8 cellular contexts compared by ENCODE assay signal in the genomic region with DNA sequence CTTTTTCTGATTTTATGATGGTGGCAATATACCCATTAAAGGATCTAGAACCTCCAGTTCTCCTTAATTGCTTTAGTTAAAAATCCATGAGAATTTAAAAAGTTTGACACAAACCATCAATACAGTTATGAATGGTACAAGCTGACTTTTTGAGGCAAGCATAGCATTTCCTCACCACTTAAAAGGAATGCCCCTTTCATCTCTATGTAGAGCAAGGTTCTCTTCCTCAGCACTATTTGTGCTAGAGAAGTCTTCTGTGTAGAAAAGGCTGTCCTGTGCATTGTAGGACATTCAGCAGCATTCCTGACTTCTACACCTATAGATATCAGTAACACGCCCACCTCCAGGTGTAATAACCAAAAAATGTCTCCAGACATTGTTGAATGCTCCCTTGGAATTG.
"Had no signal": no experiment of that assay in that cellular context is flagged by ENCODE, and none has a peak within 500 bp of the region (broad histone marks: within the 10 kb centered on the region; RNA-seq: fewer than 3 reads in every experiment).

No MANE protein-coding gene starts in this region.

- H3K4me1 Mint-ChIP-seq: GM23338, H9 had no signal

- FAIRE-seq: H1, H54, HTR-8/SVneo had no signal

- ATAC-seq: GM23338 had no signal

- H3K27me3 Mint-ChIP-seq: IgD-negative memory B cell had no signal

- H2AFZ ChIP-seq: GM23338 had no signal

- H3K4me3 Mint-ChIP-seq: GM23338, H9, IgD-negative memory B cell had no signal

- H3K4me2 ChIP-seq: GM23338 had no signal

- H3K27ac Mint-ChIP-seq: GM23338, H9 had no signal

- DNase-seq: H9, HCEC 1CT, KBM-7 had no signal

- H3K4me3 ChIP-seq: GM23338 had no signal
